Comparison of ENCODE assay signal across 8 cellular contexts in genomic region chr17:38751144-38751802, GRCh38. TPM values are rescaled to one million over a fixed set of nuclear protein-coding genes. Genes with fewer than 3 reads are reported as not detected.
DNase-seq lines count a peak whose midpoint lies in the region; ATAC-seq and TF ChIP-seq lines count a peak whose summit lies in the region.

No MANE protein-coding gene starts in this region.

- no peak for DNase-seq in T-helper 2 cell treated with Interferon-gamma antibody and Interleukin-4, amounts not matched to agents 5 μg/mL and 100 μg/mL, for 36 hours (ENCODE audit: low spot score)
- DNase-seq in T-helper 2 cell, result no peak
- peak; percentile 80 for DNase-seq in NCI-H69 (lab: John Stamatoyannopoulos, UW)
- peak; percentile 65 for DNase-seq in cerebellar cortex (ENCODE audit: low spot score)
- no peak for DNase-seq in neural crest cell (ENCODE audit: low read depth, low spot score)
- no peak for DNase-seq in CD1c-positive myeloid dendritic cell (ENCODE audit: extremely low spot score)
- DNase-seq in putamen (ENCODE audit: low spot score), result no peak

- no peak for TF ChIP-seq CTCF in neural crest cell (conservative IDR thresholded peaks at IDR 0.05)

- no peaks in the 10 kb centered on the region for H3K9me3 Mint-ChIP-seq in T-helper 2 cell treated with Interferon-gamma antibody and Interleukin-4, amounts not matched to agents 5 μg/mL and 100 μg/mL, for 36 hours
- no peaks in the 10 kb centered on the region for H3K9me3 Mint-ChIP-seq in neural crest cell

- H3K4me3 Mint-ChIP-seq in T-helper 2 cell treated with Interferon-gamma antibody and Interleukin-4, amounts not matched to agents 5 μg/mL and 100 μg/mL, for 36 hours, result peak overlapping the region; percentile 97
- H3K4me3 Mint-ChIP-seq in neural crest cell, result peak overlapping the region; percentile 96

- no peak for ATAC-seq in GM21528 (IDR thresholded peaks at IDR 0.05; ENCODE audit: low FRiP score, unreplicated experiment)

- peaks cover 34% of the 10 kb centered on the region for H3K4me1 Mint-ChIP-seq in T-helper 2 cell treated with Interferon-gamma antibody and Interleukin-4, amounts not matched to agents 5 μg/mL and 100 μg/mL, for 36 hours (ENCODE audit: low read depth)
- peaks cover 46% of the 10 kb centered on the region for H3K4me1 Mint-ChIP-seq in neural crest cell

- H3K36me3 Mint-ChIP-seq in T-helper 2 cell treated with Interferon-gamma antibody and Interleukin-4, amounts not matched to agents 5 μg/mL and 100 μg/mL, for 36 hours (ENCODE audit: low read depth), result peaks cover 22% of the 10 kb centered on the region
- peaks cover 4% of the 10 kb centered on the region for H3K36me3 Mint-ChIP-seq in neural crest cell (ENCODE audit: low read depth)

- peaks cover 30% of the 10 kb centered on the region for H3K27me3 Mint-ChIP-seq in T-helper 2 cell treated with Interferon-gamma antibody and Interleukin-4, amounts not matched to agents 5 μg/mL and 100 μg/mL, for 36 hours (ENCODE audit: low read depth)
- H3K27me3 Mint-ChIP-seq in neural crest cell (ENCODE audit: low read depth), result peaks cover 23% of the 10 kb centered on the region

- H3K27ac Mint-ChIP-seq in T-helper 2 cell treated with Interferon-gamma antibody and Interleukin-4, amounts not matched to agents 5 μg/mL and 100 μg/mL, for 36 hours, result peak overlapping the region; percentile 98
- peak overlapping the region; percentile 74 for H3K27ac Mint-ChIP-seq in neural crest cell (ENCODE audit: unreplicated experiment)

RNA-seq across cellular contexts. Expression of gene PSMB3, which starts 1.3 kb away (rescaled TPM):
- total RNA-seq in neural crest cell, result 193 and 203 TPM in 2 replicates

RNA-seq across cellular contexts. Expression of gene PCGF2, which starts 3.1 kb away (rescaled TPM):
- total RNA-seq in neural crest cell, result 108 and 116 TPM in 2 replicates

RNA-seq across cellular contexts. Expression of gene CISD3, which starts 21.1 kb away (rescaled TPM):
- total RNA-seq in neural crest cell, result 9.0 and 11.0 TPM in 2 replicates

RNA-seq across cellular contexts. Expression of gene MLLT6, which starts 46.2 kb away (rescaled TPM):
- 79.6 and 85.1 TPM in 2 replicates for total RNA-seq in neural crest cell

RNA-seq across cellular contexts. Expression of gene PIP4K2B, which starts 48.1 kb away (rescaled TPM):
- total RNA-seq in neural crest cell, result 95.3 and 105 TPM in 2 replicates

Comparison
In these comparisons a context has a peak if more than half of its experiments do, and no peak if none do; other contexts are left out.
1. DNase-seq: peak in NCI-H69 (single experiment) and cerebellar cortex (single experiment); none in T-helper 2 cell treated with Interferon-gamma antibody and Interleukin-4, amounts not matched to agents 5 μg/mL and 100 μg/mL, for 36 hours (single experiment), T-helper 2 cell (0 of 5), neural crest cell (single experiment), CD1c-positive myeloid dendritic cell (single experiment) and putamen (single experiment).